17 cellular contexts compared by ENCODE assay signal in genomic region chr1:238982736-238983135, GRCh38.
"Had no signal": no experiment of that assay in that cellular context is flagged by ENCODE, and none has a peak within 500 bp of the region (broad histone marks: within the 10 kb centered on the region; RNA-seq: fewer than 3 reads in every experiment).

No MANE protein-coding gene starts in this region.

- ATAC-seq: left lobe of liver; mucosa of descending colon; natural killer cell treated with Interleukin-12 subunit alpha and Interleukin-12 subunit beta and Interleukin-15 and Interleukin-18, amount 100 ng/mL, for 72 hours; right lobe of liver had no signal

- DNase-seq: cortex of kidney; dorsolateral prefrontal cortex; effector CD8-positive, alpha-beta T cell; foreskin melanocyte; head of caudate nucleus; hippocampal formation; kidney glomerular epithelial cell; mammary epithelial cell; mucosa of descending colon; nucleus accumbens; retina; right lobe of liver; stimulated activated CD4-positive, alpha-beta T cell treated with anti-CD3 and anti-CD28 coated beads, Interleukin-12 subunit alpha, Interleukin-12 subunit beta, amount 100 ng/mL, for 4 hours; stimulated activated naive CD4-positive, alpha-beta T cell treated with Interleukin-2 at 50 U/mL for 16 hours; trophoblast cell had no signal
